ENCODE assay signal across 17 cellular contexts in genomic region chr1:116126281-116126680, GRCh38. TPM values are rescaled to one million over a fixed set of nuclear protein-coding genes. Genes with fewer than 3 reads are reported as not detected.
DNase-seq lines count a peak whose midpoint lies in the region; ATAC-seq and TF ChIP-seq lines count a peak whose summit lies in the region.
"Had no signal": no experiment of that assay in that cellular context is flagged by ENCODE, and none has a peak within 500 bp of the region (broad histone marks: within the 10 kb centered on the region; RNA-seq: fewer than 3 reads in every experiment).

No MANE protein-coding gene starts in this region.

- no peaks in the 10 kb centered on the region for H3K27me3 ChIP-seq in esophagus (ENCODE audit: control insufficient read depth in 1 of 2, insufficient read depth in 2 of 2, low read length in 2 of 2)

- no peak for TF ChIP-seq CTCF in VCaP (conservative IDR thresholded peaks at IDR 0.05)
- no peak for TF ChIP-seq CTCF in foreskin fibroblast (IDR thresholded peaks at IDR 0.05; ENCODE audit: low read depth, low read length)

- H3K27me3 Mint-ChIP-seq in activated CD4-positive, alpha-beta T cell treated with anti-CD3 and anti-CD28 coated beads, Interleukin-2, amount 10 ng/mL, durations not matched to agents 7 days and 5 days, result peaks cover 6% of the 10 kb centered on the region
- H3K27me3 Mint-ChIP-seq in stimulated activated naive CD8-positive, alpha-beta T cell treated with anti-CD3 and anti-CD28 coated beads, Interleukin-15, amount 100 ng/mL, for 72 hours, result peaks cover 15% of the 10 kb centered on the region

- ATAC-seq in stimulated activated naive CD8-positive, alpha-beta T cell treated with anti-CD3 and anti-CD28 coated beads, Interleukin-15, amount 100 ng/mL, for 72 hours, result peak; percentile 31

- peaks cover 0 to 7% of the 10 kb centered on the region in 2 donors for H3K36me3 ChIP-seq in esophagus (ENCODE audit: control insufficient read depth in 2 of 2, insufficient read depth in 2 of 2, low read length in 1 of 2)

- H3K27ac ChIP-seq in VCaP (peak overlapping the region; percentile 91), esophagus (ENCODE audit: low read depth in 2 of 2, low read length in 1 of 2) (peak overlapping the region; percentile 22 to 60)

- no peaks in the 10 kb centered on the region for H3K36me3 Mint-ChIP-seq in activated CD4-positive, alpha-beta T cell treated with anti-CD3 and anti-CD28 coated beads, Interleukin-2, amount 10 ng/mL, durations not matched to agents 7 days and 5 days (ENCODE audit: low read depth)
- H3K36me3 Mint-ChIP-seq: CD8-positive, alpha-beta memory T cell had no signal

- H3K27ac Mint-ChIP-seq in activated CD4-positive, alpha-beta T cell treated with anti-CD3 and anti-CD28 coated beads, Interleukin-2, amount 10 ng/mL, durations not matched to agents 7 days and 5 days, result no peak overlapping the region
- peak overlapping the region; percentile 89 to 93 for H3K27ac Mint-ChIP-seq in stimulated activated naive CD8-positive, alpha-beta T cell treated with anti-CD3 and anti-CD28 coated beads, Interleukin-15, amount 100 ng/mL, for 72 hours
- H3K27ac Mint-ChIP-seq: H9 had no signal

- POLR2A ChIA-PET in activated CD4-positive, alpha-beta T cell treated with anti-CD3 and anti-CD28 coated beads, Interleukin-2, amount 10 ng/mL, durations not matched to agents 7 days and 5 days (lab: Charles Lee), result no interaction called here

- peaks cover 3% of the 10 kb centered on the region in 2 donors for H3K4me1 ChIP-seq in esophagus (ENCODE audit: control insufficient read depth in 2 of 2, insufficient read depth in 2 of 2, low read length in 1 of 2)

- H3K4me3 Mint-ChIP-seq in activated CD4-positive, alpha-beta T cell treated with anti-CD3 and anti-CD28 coated beads, Interleukin-2, amount 10 ng/mL, durations not matched to agents 7 days and 5 days, result no peak overlapping the region
- peak overlapping the region; percentile 38 to 61 for H3K4me3 Mint-ChIP-seq in stimulated activated naive CD8-positive, alpha-beta T cell treated with anti-CD3 and anti-CD28 coated beads, Interleukin-15, amount 100 ng/mL, for 72 hours
- H3K4me3 Mint-ChIP-seq: H9 had no signal

- peak; percentile 32 for DNase-seq in activated CD4-positive, alpha-beta T cell treated with anti-CD3 and anti-CD28 coated beads, Interleukin-2, amount 10 ng/mL, durations not matched to agents 7 days and 5 days
- DNase-seq in activated CD4-positive, alpha-beta T cell treated with anti-CD3 and anti-CD28 coated beads for 48 hours, result no peak
- peak; percentile 25 to 31 for DNase-seq in stimulated activated naive CD8-positive, alpha-beta T cell treated with anti-CD3 and anti-CD28 coated beads, Interleukin-15, amount 100 ng/mL, for 72 hours
- DNase-seq in foreskin fibroblast (no peak), NCI-H345 (lab: John Stamatoyannopoulos, UW) (no peak), NCI-H226 (no peak)
- DNase-seq: DMS79, H9, NCI-H1092 treated with DMSO at 0.1 percent for 48 hours, NCI-H2227 treated with DMSO at 0.1 percent for 48 hours, NCI-H69, RPMI8226 had no signal

- H3K9me3 ChIP-seq in esophagus (ENCODE audit: control insufficient read depth in 2 of 2, insufficient read depth in 1 of 2, low read depth in 1 of 2, low read length in 1 of 2), result no peaks in the 10 kb centered on the region

- H3K4me1 Mint-ChIP-seq in activated CD4-positive, alpha-beta T cell treated with anti-CD3 and anti-CD28 coated beads, Interleukin-2, amount 10 ng/mL, durations not matched to agents 7 days and 5 days, result peaks cover 39% of the 10 kb centered on the region
- H3K4me1 Mint-ChIP-seq in stimulated activated naive CD8-positive, alpha-beta T cell treated with anti-CD3 and anti-CD28 coated beads, Interleukin-15, amount 100 ng/mL, for 72 hours, result peaks cover 50% of the 10 kb centered on the region
- H3K4me1 Mint-ChIP-seq: H9 had no signal

- H3K9me3 Mint-ChIP-seq in activated CD4-positive, alpha-beta T cell treated with anti-CD3 and anti-CD28 coated beads, Interleukin-2, amount 10 ng/mL, durations not matched to agents 7 days and 5 days, result no peaks in the 10 kb centered on the region
- H3K9me3 Mint-ChIP-seq in stimulated activated naive CD8-positive, alpha-beta T cell treated with anti-CD3 and anti-CD28 coated beads, Interleukin-15, amount 100 ng/mL, for 72 hours, result no peaks in the 10 kb centered on the region
- H3K9me3 Mint-ChIP-seq: CD8-positive, alpha-beta memory T cell; H9 had no signal

- WGBS in esophagus, 2 donors, result 60 to 64% methylated on average over 4 of the region's 4 CpGs

- CTCF ChIA-PET in activated CD4-positive, alpha-beta T cell treated with anti-CD3 and anti-CD28 coated beads, Interleukin-2, amount 10 ng/mL, durations not matched to agents 7 days and 5 days (lab: Charles Lee), result interaction anchor here (0.7 to 1.4 kb wide), 2 partner anchors 13 to 359 kb away, joined by 3 to 4 read pairs; no protein-coding TSS in a partner anchor

- H3K4me3 ChIP-seq in esophagus (ENCODE audit: low read depth in 1 of 2, low read length in 2 of 2) (no peak overlapping the region), foreskin fibroblast (ENCODE audit: low read depth in 1 of 2, low read length in 2 of 2) (no peak overlapping the region)

RNA-seq across cellular contexts. Expression of gene MAB21L3, which starts 15.1 kb away (rescaled TPM):
- total RNA-seq in activated CD4-positive, alpha-beta T cell treated with anti-CD3 and anti-CD28 coated beads, Interleukin-2, amount 10 ng/mL, durations not matched to agents 7 days and 5 days, result not detected
- 1 to 10 TPM; 2.8 to 7.8 TPM for polyA plus RNA-seq in esophagus
- total RNA-seq: A172; CD8-positive, alpha-beta memory T cell; G401; H9 had no signal
- polyA plus RNA-seq: CD8-positive, alpha-beta memory T cell had no signal

Comparison
In these comparisons a context has a peak if more than half of its experiments do, and no peak if none do; other contexts are left out.
1. DNase-seq: peak in activated CD4-positive, alpha-beta T cell treated with anti-CD3 and anti-CD28 coated beads, Interleukin-2, amount 10 ng/mL, durations not matched to agents 7 days and 5 days (single experiment) and stimulated activated naive CD8-positive, alpha-beta T cell treated with anti-CD3 and anti-CD28 coated beads, Interleukin-15, amount 100 ng/mL, for 72 hours (2 of 2); none in activated CD4-positive, alpha-beta T cell treated with anti-CD3 and anti-CD28 coated beads for 48 hours (single experiment), foreskin fibroblast (0 of 2), NCI-H345 (single experiment) and NCI-H226 (single experiment).